In genomic region chr6:129280719-129281118, GRCh38 we compare ENCODE assay signal across 8 cellular contexts.
DNase-seq lines count a peak whose midpoint lies in the region; TF ChIP-seq lines count a peak whose summit lies in the region.

No MANE protein-coding gene starts in this region.

- TF ChIP-seq CTCF in thyroid gland (IDR thresholded peaks at IDR 0.05) (no peak), ovary (IDR thresholded peaks at IDR 0.05) (no peak)

- intact Hi-C loops in thyroid gland (cut with DNase I) (no loop called here), ovary (cut with DNase I) (no loop called here)

- H3K4me1 ChIP-seq in thyroid gland: no peaks in the 10 kb centered on the region
- no peaks in the 10 kb centered on the region for H3K4me1 ChIP-seq in ovary (ENCODE audit: insufficient read depth)

- H3K9me3 ChIP-seq in thyroid gland (no peaks in the 10 kb centered on the region), ovary (no peaks in the 10 kb centered on the region)

- in situ Hi-C loops in KBM-7 (cut with MboI; ENCODE audit: low pct_unique_long_range_greater_than_20kb, low sequenced_read_pairs): no loop called here

- H3K36me3 ChIP-seq in thyroid gland (no peaks in the 10 kb centered on the region), ovary (no peaks in the 10 kb centered on the region)

- H3K27me3 ChIP-seq in thyroid gland (no peaks in the 10 kb centered on the region), ovary (no peaks in the 10 kb centered on the region)

- TF ChIP-seq POLR2A in thyroid gland (IDR thresholded peaks at IDR 0.05) (no peak), ovary (IDR thresholded peaks at IDR 0.05) (no peak)

- TF ChIP-seq EP300 in ovary (IDR thresholded peaks at IDR 0.05): no peak

- DNase-seq in NCI-H2081 (lab: John Stamatoyannopoulos, UW) (peak; percentile 3 to 72), NCI-H2081 treated with DMSO at 0.1 percent for 48 hours (lab: John Stamatoyannopoulos, UW) (no peak), activated T-cell treated with anti-CD3 and anti-CD28 coated beads for 4 hours (peak; percentile 19), kidney tubule cell (ENCODE audit: low spot score) (peak; percentile 11), thyroid gland (no peak), KBM-7 (no peak), ovary (no peak)
- DNase-seq in stimulated activated CD8-positive, alpha-beta memory T cell treated with anti-CD3 and anti-CD28 coated beads, Interleukin-7, amount 100 ng/mL, for 4 hours (ENCODE audit: low read depth in 2 of 2): peak; percentile 19 to 21

- H3K27ac ChIP-seq in thyroid gland (no peak overlapping the region), ovary (no peak overlapping the region)

- H3K4me3 ChIP-seq in thyroid gland (replicated peaks in 1 of 3): no peak overlapping the region
- no peak overlapping the region for H3K4me3 ChIP-seq in ovary

- 42 to 47% methylated on average over 1 of the region's 1 CpG for WGBS in thyroid gland, 2 donors
- 61 to 85% (median 69%) methylated on average over 1 of the region's 1 CpG for WGBS in ovary, 3 donors

Comparison
In these comparisons a context has a peak if more than half of its experiments do, and no peak if none do; other contexts are left out.
1. DNase-seq: peak in NCI-H2081 (2 of 2), activated T-cell treated with anti-CD3 and anti-CD28 coated beads for 4 hours (single experiment), kidney tubule cell (single experiment) and stimulated activated CD8-positive, alpha-beta memory T cell treated with anti-CD3 and anti-CD28 coated beads, Interleukin-7, amount 100 ng/mL, for 4 hours (2 of 2); none in NCI-H2081 treated with DMSO at 0.1 percent for 48 hours (single experiment), thyroid gland (0 of 2), KBM-7 (single experiment) and ovary (0 of 5).